ENCODE assay signal across 18 cellular contexts in the genomic region with DNA sequence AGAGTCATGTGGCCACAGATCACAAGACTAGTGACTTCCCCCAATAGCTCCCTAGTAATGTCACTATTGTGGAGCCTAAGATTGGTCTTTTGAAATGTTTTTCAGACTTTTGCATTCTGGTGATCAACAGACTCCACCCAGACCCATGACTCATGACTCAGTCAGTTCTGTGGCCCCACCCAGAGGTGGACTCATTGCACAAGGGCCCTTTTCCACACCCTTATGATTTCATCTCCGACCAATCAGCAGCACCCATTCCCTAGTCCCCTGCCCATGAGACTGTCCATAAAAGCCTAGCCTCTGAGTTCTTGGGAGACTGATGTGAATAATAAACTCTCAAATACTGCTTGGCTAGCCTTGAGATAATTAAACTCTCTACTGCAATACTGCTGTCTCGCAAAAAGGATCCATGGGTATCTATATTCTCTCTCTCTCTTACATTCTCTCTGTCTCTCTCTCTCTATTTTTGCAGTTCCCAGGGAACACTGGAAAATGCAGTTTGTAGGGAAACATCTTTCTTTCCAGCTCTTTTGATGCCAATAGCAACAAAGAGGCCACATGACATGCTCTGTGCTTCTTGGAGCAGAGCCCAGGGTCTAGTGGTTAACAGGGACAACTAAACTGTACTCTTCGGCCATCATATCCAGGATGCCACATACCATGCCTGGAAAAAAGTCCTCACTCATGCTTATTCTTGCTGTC.
DNase-seq lines count a peak whose midpoint lies in the region; ATAC-seq and TF ChIP-seq lines count a peak whose summit lies in the region.
"Had no signal": no experiment of that assay in that cellular context is flagged by ENCODE, and none has a peak within 500 bp of the region (broad histone marks: within the 10 kb centered on the region; RNA-seq: fewer than 3 reads in every experiment).

No MANE protein-coding gene starts in this region.

- no peak overlapping the region for H3K27ac ChIP-seq in left lung
- H3K27ac ChIP-seq in lower lobe of right lung = no peak overlapping the region
- H3K27ac ChIP-seq: prostate gland had no signal

- H3K4me1 Mint-ChIP-seq in chondrocyte (ENCODE audit: low read depth) = peaks cover 42% of the 10 kb centered on the region
- H3K4me1 Mint-ChIP-seq: CD4-positive, alpha-beta memory T cell had no signal

- H3K27me3 Mint-ChIP-seq in chondrocyte (ENCODE audit: low read depth) = no peaks in the 10 kb centered on the region

- in situ Hi-C loops in Caki2 (cut with HindIII; ENCODE audit: low pct_unique_long_range_greater_than_20kb, low sequenced_read_pairs) = no loop called here

- H3K36me3 Mint-ChIP-seq in chondrocyte (ENCODE audit: low read depth) = peaks cover 3% of the 10 kb centered on the region

- H3K4me3 ChIP-seq in left lung (no peak overlapping the region), lower lobe of right lung (no peak overlapping the region)
- H3K4me3 ChIP-seq: GM23338, prostate gland had no signal

- H3K9me3 Mint-ChIP-seq in chondrocyte (ENCODE audit: low read depth) = peaks cover 6% of the 10 kb centered on the region

- ATAC-seq in left lung (peak; percentile 11), lower lobe of right lung (no peak), HG02678 (IDR thresholded peaks at IDR 0.05; ENCODE audit: unreplicated experiment) (no peak), GM18873 (IDR thresholded peaks at IDR 0.05; ENCODE audit: low FRiP score, unreplicated experiment) (no peak), HG02884 (IDR thresholded peaks at IDR 0.05; ENCODE audit: unreplicated experiment) (no peak)
- ATAC-seq: activated CD8-positive, alpha-beta T cell treated with anti-CD3 and anti-CD28 coated beads for 36 hours; GM23338; stimulated activated naive CD8-positive, alpha-beta T cell treated with anti-CD3 and anti-CD28 coated beads, Interleukin-15, amount 100 ng/mL, for 72 hours had no signal

- H3K27me3 ChIP-seq in left lung (no peaks in the 10 kb centered on the region), lower lobe of right lung (ENCODE audit: low read depth) (no peaks in the 10 kb centered on the region)

- H3K4me1 ChIP-seq in left lung = no peaks in the 10 kb centered on the region
- H3K4me1 ChIP-seq in lower lobe of right lung = peaks cover 6% of the 10 kb centered on the region
- H3K4me1 ChIP-seq: prostate gland had no signal

- TF ChIP-seq CTCF in chondrocyte (IDR thresholded peaks at IDR 0.05) (no peak), left lung (IDR thresholded peaks at IDR 0.05) (no peak), lower lobe of right lung (IDR thresholded peaks at IDR 0.05) (no peak)

- H3K27ac Mint-ChIP-seq in chondrocyte (ENCODE audit: unreplicated experiment) = peak overlapping the region; percentile 97
- H3K27ac Mint-ChIP-seq: activated CD8-positive, alpha-beta T cell treated with anti-CD3 and anti-CD28 coated beads for 36 hours; dendritic cell treated with granulocyte-macrophage colony-stimulating factor and Interleukin-4, amounts not matched to agents 40 ng/mL and 50 ng/mL, for 4 days; GM23338; stimulated activated naive CD8-positive, alpha-beta T cell treated with anti-CD3 and anti-CD28 coated beads, Interleukin-15, amount 100 ng/mL, for 72 hours had no signal

- intact Hi-C loops in left lung (cut with DNase I) (no loop called here), lower lobe of right lung (cut with DNase I) (no loop called here)

- DNase-seq in Caki2 (ENCODE audit: low read depth) = peak; percentile 82
- peak; percentile 20 for DNase-seq in MV-4-11 (lab: John Stamatoyannopoulos, UW)
- no peak for DNase-seq in chondrocyte (ENCODE audit: low spot score)
- DNase-seq in left lung = no peak
- DNase-seq in lower lobe of right lung = no peak
- DNase-seq: activated CD8-positive, alpha-beta T cell treated with anti-CD3 and anti-CD28 coated beads for 36 hours; activated gamma-delta T cell treated with Interleukin-2 at 50 U/mL for 16 hours; CD4-positive, alpha-beta memory T cell; hippocampal formation; NCI-H2081; stimulated activated CD4-positive, alpha-beta T cell treated with anti-CD3 and anti-CD28 coated beads, Interleukin-4, amount 100 ng/mL, for 24 hours; stimulated activated naive CD8-positive, alpha-beta T cell treated with anti-CD3 and anti-CD28 coated beads, Interleukin-15, amount 100 ng/mL, for 72 hours had no signal

- H3K4me3 Mint-ChIP-seq in chondrocyte (ENCODE audit: unreplicated experiment) = no peak overlapping the region
- H3K4me3 Mint-ChIP-seq: activated CD8-positive, alpha-beta T cell treated with anti-CD3 and anti-CD28 coated beads for 36 hours; CD4-positive, alpha-beta memory T cell; dendritic cell treated with granulocyte-macrophage colony-stimulating factor and Interleukin-4, amounts not matched to agents 40 ng/mL and 50 ng/mL, for 4 days; GM23338; stimulated activated naive CD8-positive, alpha-beta T cell treated with anti-CD3 and anti-CD28 coated beads, Interleukin-15, amount 100 ng/mL, for 72 hours had no signal

- H3K36me3 ChIP-seq in left lung (no peaks in the 10 kb centered on the region), lower lobe of right lung (no peaks in the 10 kb centered on the region)
- H3K36me3 ChIP-seq: prostate gland had no signal

- H3K9me3 ChIP-seq in left lung (peaks cover 0 to 19% of the 10 kb centered on the region in 2 donors), lower lobe of right lung (peaks cover 12% of the 10 kb centered on the region)
- H3K9me3 ChIP-seq: prostate gland had no signal

Comparison
In these comparisons a context has a peak if more than half of its experiments do, and no peak if none do; other contexts are left out.
1. DNase-seq: peak in Caki2 (single experiment) and MV-4-11 (single experiment); none in chondrocyte (single experiment), left lung (0 of 2) and lower lobe of right lung (single experiment).